Comparison of ENCODE assay signal across 10 cellular contexts in genomic region chr20:49285233-49285668, GRCh38. TPM values are rescaled to one million over a fixed set of nuclear protein-coding genes. Genes with fewer than 3 reads are reported as not detected.
DNase-seq lines count a peak whose midpoint lies in the region; ATAC-seq, FAIRE-seq and TF ChIP-seq lines count a peak whose summit lies in the region.
"Had no signal": no experiment of that assay in that cellular context is flagged by ENCODE, and none has a peak within 500 bp of the region (broad histone marks: within the 10 kb centered on the region; RNA-seq: fewer than 3 reads in every experiment).

No MANE protein-coding gene starts in this region.

- BruUV-seq in K562 (replicated peaks; lab: Mats Ljungman, UMichigan), result no TSS peak

- peak overlapping the region; percentile 50 for H3K4me2 ChIP-seq in K562 (ENCODE audit: insufficient read depth, low read length)
- peak overlapping the region; percentile 95 for H3K4me2 ChIP-seq in neural progenitor cell

- CTCF ChIA-PET in K562 (lab: Yijun Ruan, JAX; ENCODE audit: low intra/inter-chr PET ratio), result no interaction called here

- H3K4me1 ChIP-seq in K562 (replicated peaks in 1 of 2; ENCODE audit: control insufficient read depth in 2 of 2, insufficient read depth in 2 of 2, low read length in 2 of 2), result peaks cover 7 to 47% of the 10 kb centered on the region in 2 experiments
- peaks cover 54% of the 10 kb centered on the region for H3K4me1 ChIP-seq in neural progenitor cell

- no peak overlapping the region for H3K27ac Mint-ChIP-seq in neural progenitor cell

- peaks cover 100% of the 10 kb centered on the region for H3F3A ChIP-seq in neural progenitor cell (ENCODE audit: low read depth)

- POLR2A ChIA-PET in K562 (lab: Yijun Ruan, JAX), result interaction anchor here (0.6 to 0.8 kb wide), 5 partner anchors 13 to 344 kb away, joined by 3 read pairs; no protein-coding TSS in a partner anchor

- intact Hi-C loops in K562 (cut with micrococcal nuclease), result no loop called here

- WGBS in K562 (ENCODE audit: insufficient coverage, low coverage, missing lambda C conversion rate), result 33% methylated on average over 1 of the region's 1 CpG

- peaks cover 37% of the 10 kb centered on the region for H3K4me1 Mint-ChIP-seq in neural progenitor cell

- ATAC-seq in K562 (no peak), GM18519 (IDR thresholded peaks at IDR 0.05; ENCODE audit: low FRiP score, unreplicated experiment) (no peak)
- ATAC-seq: sciatic nerve had no signal

- H2AFZ ChIP-seq in K562 (ENCODE audit: low read depth, low read length) (no peak overlapping the region), neural progenitor cell (replicated peaks) (no peak overlapping the region)

- in situ Hi-C loops in K562 (cut with MboI), result no loop called here

- H3K27ac ChIP-seq in K562 (ENCODE audit: extremely low read depth, low read depth, low read length) (peak overlapping the region; percentile 66; the same call in 2 of the 3 replicates), neural progenitor cell (peak overlapping the region; percentile 15)
- H3K27ac ChIP-seq: ascending aorta had no signal

- peak overlapping the region in 1 of 2 experiments; percentile 35; a peak in 2 of 4 replicates for H3K9ac ChIP-seq in K562 (ENCODE audit: insufficient read depth in 1 of 2, low read depth in 2 of 2, low read length in 2 of 2)
- H3K9ac ChIP-seq in neural progenitor cell, result no peak overlapping the region

- no peak overlapping the region for H3K4me3 Mint-ChIP-seq in neural progenitor cell

- FAIRE-seq in K562 (lab: Jason Lieb, UNC), result no peak

- TF ChIP-seq CTCF in K562 (IDR thresholded peaks at IDR 0.05 in 2 of 3, conservative IDR thresholded peaks at IDR 0.05 in 1 of 3; ENCODE audit: insufficient read depth in 2 of 3, low read depth in 1 of 3, low read length in 3 of 3), result no peak
- TF ChIP-seq CTCF in neural progenitor cell (IDR thresholded peaks at IDR 0.05), result no peak

- H3K9me1 ChIP-seq in K562 (ENCODE audit: control insufficient read depth, insufficient read depth, low read length), result peaks cover 21% of the 10 kb centered on the region

- H3K27me3 ChIP-seq in K562 (ENCODE audit: control insufficient read depth in 2 of 2, insufficient read depth in 2 of 2, low read length in 2 of 2), result no peaks in the 10 kb centered on the region
- H3K27me3 ChIP-seq in neural progenitor cell, result no peaks in the 10 kb centered on the region
- H3K27me3 ChIP-seq: ascending aorta had no signal

- H3K9me3 ChIP-seq in K562 (replicated peaks; ENCODE audit: control insufficient read depth, insufficient read depth, low read depth, low read length) (peaks cover 2% of the 10 kb centered on the region; the same call in 1 of the 2 replicates), neural progenitor cell (ENCODE audit: low read depth) (no peaks in the 10 kb centered on the region)

- peak overlapping the region; percentile 93; the same call in 1 of the 2 replicates for H3K4me3 ChIP-seq in K562
- peak overlapping the region; percentile 84 for H3K4me3 ChIP-seq in neural progenitor cell
- H3K4me3 ChIP-seq: ascending aorta had no signal

- no peak for TF ChIP-seq EP300 in K562 (IDR thresholded peaks at IDR 0.05; ENCODE audit: low read length)

- peaks cover 67% of the 10 kb centered on the region for H3K9me3 Mint-ChIP-seq in neural progenitor cell

- peaks cover 93% of the 10 kb centered on the region for H3K36me3 Mint-ChIP-seq in neural progenitor cell

- peak; percentile 39 for DNase-seq in DMS53 (lab: John Stamatoyannopoulos, UW)
- DNase-seq in DMS53 treated with DMSO at 0.1 percent for 48 hours (lab: John Stamatoyannopoulos, UW; ENCODE audit: unreplicated experiment), result no peak
- peak; percentile 42 for DNase-seq in NAMALWA (ENCODE audit: low spot score)
- no peak for DNase-seq in K562 (ENCODE audit: extremely low read depth in 1 of 4, low spot score in 3 of 4)
- DNase-seq in neural progenitor cell (ENCODE audit: low spot score), result no peak
- no peak for DNase-seq in T-helper 1 cell
- no peak for DNase-seq in hypothalamus (lab: John Stamatoyannopoulos, UW)

- H3K36me3 ChIP-seq in K562 (ENCODE audit: control insufficient read depth, insufficient read depth, low read length) (peaks cover 100% of the 10 kb centered on the region), neural progenitor cell (peaks cover 28% of the 10 kb centered on the region)

- TF ChIP-seq POLR2A in K562 (conservative IDR thresholded peaks at IDR 0.05), result peak; percentile 2; the same call in 1 of the 2 replicates

- H4K20me1 ChIP-seq in K562 (replicated peaks; ENCODE audit: control insufficient read depth, insufficient read depth, low read length) (peaks cover 90% of the 10 kb centered on the region), neural progenitor cell (ENCODE audit: low read depth) (peaks cover 100% of the 10 kb centered on the region)

- peaks cover 88% of the 10 kb centered on the region for H3K79me2 ChIP-seq in K562 (ENCODE audit: control insufficient read depth, insufficient read depth, low read length)
- peaks cover 92% of the 10 kb centered on the region for H3K79me2 ChIP-seq in neural progenitor cell (ENCODE audit: low read depth)

- H3K27me3 Mint-ChIP-seq in neural progenitor cell (ENCODE audit: insufficient read depth, low read depth), result peaks cover 22% of the 10 kb centered on the region

- no peak for TF ChIP-seq RAD21 in K562 (CRISPR knock-in tag; conservative IDR thresholded peaks at IDR 0.05 in 1 of 2, IDR thresholded peaks at IDR 0.05 in 1 of 2)

TF ChIP-seq in K562, 482 proteins besides CTCF, POLR2A, EP300 and RAD21 (continues in another document):
- no peak for TF ChIP-seq MCM2 (IDR thresholded peaks at IDR 0.05; ENCODE audit: low read depth)
- TF ChIP-seq SRSF3 (IDR thresholded peaks at IDR 0.05; ENCODE audit: insufficient read depth, low read length), result no peak
- no peak for TF ChIP-seq POU5F1 (IDR thresholded peaks at IDR 0.05; ENCODE audit: borderline replicate concordance, low read depth, low read length, partially characterized antibody)
- peak; percentile 28 for TF ChIP-seq HDAC3 (IDR thresholded peaks at IDR 0.05; ENCODE audit: borderline replicate concordance, partially characterized antibody)
- TF ChIP-seq, protein P1, sequence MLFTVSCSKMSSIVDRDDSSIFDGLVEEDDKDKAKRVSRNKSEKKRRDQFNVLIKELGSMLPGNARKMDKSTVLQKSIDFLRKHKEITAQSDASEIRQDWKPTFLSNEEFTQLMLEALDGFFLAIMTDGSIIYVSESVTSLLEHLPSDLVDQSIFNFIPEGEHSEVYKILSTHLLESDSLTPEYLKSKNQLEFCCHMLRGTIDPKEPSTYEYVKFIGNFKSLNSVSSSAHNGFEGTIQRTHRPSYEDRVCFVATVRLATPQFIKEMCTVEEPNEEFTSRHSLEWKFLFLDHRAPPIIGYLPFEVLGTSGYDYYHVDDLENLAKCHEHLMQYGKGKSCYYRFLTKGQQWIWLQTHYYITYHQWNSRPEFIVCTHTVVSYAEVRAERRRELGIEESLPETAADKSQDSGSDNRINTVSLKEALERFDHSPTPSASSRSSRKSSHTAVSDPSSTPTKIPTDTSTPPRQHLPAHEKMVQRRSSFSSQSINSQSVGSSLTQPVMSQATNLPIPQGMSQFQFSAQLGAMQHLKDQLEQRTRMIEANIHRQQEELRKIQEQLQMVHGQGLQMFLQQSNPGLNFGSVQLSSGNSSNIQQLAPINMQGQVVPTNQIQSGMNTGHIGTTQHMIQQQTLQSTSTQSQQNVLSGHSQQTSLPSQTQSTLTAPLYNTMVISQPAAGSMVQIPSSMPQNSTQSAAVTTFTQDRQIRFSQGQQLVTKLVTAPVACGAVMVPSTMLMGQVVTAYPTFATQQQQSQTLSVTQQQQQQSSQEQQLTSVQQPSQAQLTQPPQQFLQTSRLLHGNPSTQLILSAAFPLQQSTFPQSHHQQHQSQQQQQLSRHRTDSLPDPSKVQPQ (CRISPR knock-in tag; IDR thresholded peaks at IDR 0.05; ENCODE audit: borderline replicate concordance), result no peak
- TF ChIP-seq ETV6 (IDR thresholded peaks at IDR 0.05; ENCODE audit: borderline replicate concordance in 1 of 2, low read depth in 2 of 2, low read length in 1 of 2), result no peak
- TF ChIP-seq ETV6 (CRISPR knock-in tag; IDR thresholded peaks at IDR 0.05; ENCODE audit: borderline replicate concordance), result no peak
- TF ChIP-seq TCF7L2 (IDR thresholded peaks at IDR 0.05; ENCODE audit: low read depth, low read length), result no peak
- TF ChIP-seq NFE2L1 (tag; IDR thresholded peaks at IDR 0.05; ENCODE audit: borderline replicate concordance, low read depth), result no peak
- TF ChIP-seq CCAR2 (IDR thresholded peaks at IDR 0.05; ENCODE audit: low read depth, low read length), result no peak
- TF ChIP-seq NFIC (IDR thresholded peaks at IDR 0.05), result 0 out of 2 replicates have a peak, but pooled peaks have one; percentile 16
- TF ChIP-seq CSDE1 (IDR thresholded peaks at IDR 0.05), result no peak
- TF ChIP-seq PYGO2 (tag; IDR thresholded peaks at IDR 0.05), result no peak
- no peak for TF ChIP-seq JUND (IDR thresholded peaks at IDR 0.05; ENCODE audit: borderline replicate concordance, low read depth, low read length)
- TF ChIP-seq JUND (tag; IDR thresholded peaks at IDR 0.05; ENCODE audit: borderline replicate concordance, low read depth, low read length), result no peak
- TF ChIP-seq ZEB2 (IDR thresholded peaks at IDR 0.05), result no peak
- TF ChIP-seq ZSCAN29 (IDR thresholded peaks at IDR 0.05), result no peak
- no peak for TF ChIP-seq NR3C1 (CRISPR knock-in tag; IDR thresholded peaks at IDR 0.05)
- TF ChIP-seq RBM17 (IDR thresholded peaks at IDR 0.05; ENCODE audit: borderline replicate concordance, low read depth, low read length), result no peak

RNA-seq across cellular contexts. Expression of gene ZNFX1, which starts 7.4 kb away (rescaled TPM):
- 34.0 and 34.5 TPM in 2 replicates for total RNA-seq in K562 (2011; cell fraction: chromatin; rRNA removed; ENCODE audit: low replicate concordance)
- total RNA-seq in K562 (2011; cell fraction: nucleolus; rRNA removed), result 14.8 and 15.7 TPM in 2 replicates
- total RNA-seq in K562 (2011; cell fraction: nucleoplasm; rRNA removed), result 12.4 and 17.1 TPM in 2 replicates
- total RNA-seq in K562 (2014; rRNA removed) (10.3 and 12.4 TPM in 2 replicates), K562 (2014; rRNA removed; fragmentation: Illumina TruSeq; extraction: Trizol) (11.9 and 13.5 TPM in 2 replicates), K562 (2015; rRNA removed; fragmentation: Illumina TruSeq; extraction: Trizol) (12.4 and 13.8 TPM in 2 replicates), K562 (2021) (11.9 and 13.4 TPM in 2 replicates), neural progenitor cell (ENCODE audit: low replicate concordance) (6.3 and 6.9 TPM in 2 replicates)
- polyA plus RNA-seq in K562 (2011; rRNA removed) (2.5 and 3.8 TPM in 2 replicates), K562 (2014; fragmentation: Illumina TruSeq; extraction: Trizol) (10.4 and 11.6 TPM in 2 replicates), K562 (2014; fragmentation: Nextera tagmentation; extraction: Ambion mirVana) (1 to 10 TPM; 4.4 to 4.9 TPM), K562 (2014; rRNA removed) (7.2 and 7.6 TPM in 2 replicates)
- polyA plus RNA-seq in K562 (2011; cell fraction: cytosol; rRNA removed), result 3.5 and 4.1 TPM in 2 replicates
- polyA plus RNA-seq in K562 (2011; cell fraction: nucleus; rRNA removed), result 3.0 and 7.0 TPM in 2 replicates
- 6.0 and 6.5 TPM in 2 replicates for polyA plus RNA-seq in K562 (2012)
- polyA minus RNA-seq in K562 (2011; rRNA and poly(A)+ RNA removed), result 15.4 and 15.9 TPM in 2 replicates
- 5.7 and 9.7 TPM in 2 replicates for polyA minus RNA-seq in K562 (2011; cell fraction: cytosol; rRNA and poly(A)+ RNA removed)
- polyA minus RNA-seq in K562 (2011; cell fraction: nucleus; rRNA and poly(A)+ RNA removed), result 9.0 and 12.0 TPM in 2 replicates

Comparison
In these comparisons a context has a peak if more than half of its experiments do, and no peak if none do; other contexts are left out.
1. DNase-seq: peak in DMS53 (single experiment) and NAMALWA (single experiment); none in DMS53 treated with DMSO at 0.1 percent for 48 hours (single experiment), K562 (0 of 4), neural progenitor cell (single experiment), T-helper 1 cell (0 of 5) and hypothalamus (0 of 51).